In the genomic region with DNA sequence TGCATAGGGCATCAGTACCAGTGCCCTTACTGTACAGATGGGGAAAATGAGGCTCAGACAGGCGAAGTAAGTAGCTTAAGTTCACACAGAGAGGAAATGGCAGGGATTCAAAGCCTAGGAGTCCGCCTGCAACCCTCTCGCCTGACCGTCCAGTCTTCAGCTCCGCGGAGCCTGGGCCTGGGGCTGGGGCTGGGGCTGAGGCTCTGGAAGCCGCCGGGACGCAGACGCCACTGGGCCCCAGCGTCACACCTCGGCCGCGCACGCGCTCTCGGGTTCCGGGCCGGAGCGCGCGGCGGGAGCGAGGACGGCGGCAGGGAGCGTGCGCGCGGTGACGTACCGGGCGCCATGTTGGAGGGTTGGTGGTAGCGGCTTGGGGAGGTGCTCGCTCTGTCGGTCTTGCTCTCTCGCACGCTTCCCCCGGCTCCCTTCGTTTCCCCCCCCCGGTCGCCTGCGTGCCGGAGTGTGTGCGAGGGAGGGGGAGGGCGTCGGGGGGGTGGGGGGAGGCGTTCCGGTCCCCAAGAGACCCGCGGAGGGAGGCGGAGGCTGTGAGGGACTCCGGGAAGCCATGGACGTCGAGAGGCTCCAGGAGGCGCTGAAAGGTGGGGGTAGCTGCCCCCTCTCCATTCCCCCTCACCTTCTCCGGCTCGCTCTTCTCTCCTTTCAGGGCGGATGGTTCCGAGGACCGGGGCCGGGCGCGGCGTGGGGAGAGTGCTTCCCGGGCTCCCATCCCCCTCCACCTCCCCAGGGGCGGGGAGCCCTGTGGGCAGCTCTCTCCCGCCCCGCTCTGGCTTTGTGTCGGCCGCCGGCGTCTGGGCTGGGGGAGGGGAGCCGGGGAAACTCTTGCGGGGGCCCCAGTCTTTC, we compare ENCODE assay signal across 1 cellular context.
A peak's percentile ranks its signal among the peaks of the same experiment; 100 is the strongest.
TF ChIP-seq lines count a peak whose summit lies in the region.

A gene with protein sequence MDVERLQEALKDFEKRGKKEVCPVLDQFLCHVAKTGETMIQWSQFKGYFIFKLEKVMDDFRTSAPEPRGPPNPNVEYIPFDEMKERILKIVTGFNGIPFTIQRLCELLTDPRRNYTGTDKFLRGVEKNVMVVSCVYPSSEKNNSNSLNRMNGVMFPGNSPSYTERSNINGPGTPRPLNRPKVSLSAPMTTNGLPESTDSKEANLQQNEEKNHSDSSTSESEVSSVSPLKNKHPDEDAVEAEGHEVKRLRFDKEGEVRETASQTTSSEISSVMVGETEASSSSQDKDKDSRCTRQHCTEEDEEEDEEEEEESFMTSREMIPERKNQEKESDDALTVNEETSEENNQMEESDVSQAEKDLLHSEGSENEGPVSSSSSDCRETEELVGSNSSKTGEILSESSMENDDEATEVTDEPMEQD (plus strand): TSS at position 339 of the 861 bp plus-strand sequence. CDS start 227 bp downstream, at position 566.

TF ChIP-seq in Ishikawa, 13 proteins besides CTCF, POLR2A, EP300 and RAD21 (continued from another document):
- TF ChIP-seq, protein P1, sequence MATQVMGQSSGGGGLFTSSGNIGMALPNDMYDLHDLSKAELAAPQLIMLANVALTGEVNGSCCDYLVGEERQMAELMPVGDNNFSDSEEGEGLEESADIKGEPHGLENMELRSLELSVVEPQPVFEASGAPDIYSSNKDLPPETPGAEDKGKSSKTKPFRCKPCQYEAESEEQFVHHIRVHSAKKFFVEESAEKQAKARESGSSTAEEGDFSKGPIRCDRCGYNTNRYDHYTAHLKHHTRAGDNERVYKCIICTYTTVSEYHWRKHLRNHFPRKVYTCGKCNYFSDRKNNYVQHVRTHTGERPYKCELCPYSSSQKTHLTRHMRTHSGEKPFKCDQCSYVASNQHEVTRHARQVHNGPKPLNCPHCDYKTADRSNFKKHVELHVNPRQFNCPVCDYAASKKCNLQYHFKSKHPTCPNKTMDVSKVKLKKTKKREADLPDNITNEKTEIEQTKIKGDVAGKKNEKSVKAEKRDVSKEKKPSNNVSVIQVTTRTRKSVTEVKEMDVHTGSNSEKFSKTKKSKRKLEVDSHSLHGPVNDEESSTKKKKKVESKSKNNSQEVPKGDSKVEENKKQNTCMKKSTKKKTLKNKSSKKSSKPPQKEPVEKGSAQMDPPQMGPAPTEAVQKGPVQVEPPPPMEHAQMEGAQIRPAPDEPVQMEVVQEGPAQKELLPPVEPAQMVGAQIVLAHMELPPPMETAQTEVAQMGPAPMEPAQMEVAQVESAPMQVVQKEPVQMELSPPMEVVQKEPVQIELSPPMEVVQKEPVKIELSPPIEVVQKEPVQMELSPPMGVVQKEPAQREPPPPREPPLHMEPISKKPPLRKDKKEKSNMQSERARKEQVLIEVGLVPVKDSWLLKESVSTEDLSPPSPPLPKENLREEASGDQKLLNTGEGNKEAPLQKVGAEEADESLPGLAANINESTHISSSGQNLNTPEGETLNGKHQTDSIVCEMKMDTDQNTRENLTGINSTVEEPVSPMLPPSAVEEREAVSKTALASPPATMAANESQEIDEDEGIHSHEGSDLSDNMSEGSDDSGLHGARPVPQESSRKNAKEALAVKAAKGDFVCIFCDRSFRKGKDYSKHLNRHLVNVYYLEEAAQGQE (IDR thresholded peaks at IDR 0.05; ENCODE audit: low read depth), result no peak
- TF ChIP-seq, protein P2, sequence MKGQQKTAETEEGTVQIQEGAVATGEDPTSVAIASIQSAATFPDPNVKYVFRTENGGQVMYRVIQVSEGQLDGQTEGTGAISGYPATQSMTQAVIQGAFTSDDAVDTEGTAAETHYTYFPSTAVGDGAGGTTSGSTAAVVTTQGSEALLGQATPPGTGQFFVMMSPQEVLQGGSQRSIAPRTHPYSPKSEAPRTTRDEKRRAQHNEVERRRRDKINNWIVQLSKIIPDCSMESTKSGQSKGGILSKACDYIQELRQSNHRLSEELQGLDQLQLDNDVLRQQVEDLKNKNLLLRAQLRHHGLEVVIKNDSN (IDR thresholded peaks at IDR 0.05), result 0 out of 2 replicates have a peak, but pooled peaks have one; percentile 24
- TF ChIP-seq TAF1 (IDR thresholded peaks at IDR 0.05; ENCODE audit: low read depth) (peak; percentile 75), CREB1 (IDR thresholded peaks at IDR 0.05; ENCODE audit: low read depth) (no peak), FOXM1 (IDR thresholded peaks at IDR 0.05; ENCODE audit: borderline replicate concordance, low read depth) (no peak)
- TF ChIP-seq, protein P3, sequence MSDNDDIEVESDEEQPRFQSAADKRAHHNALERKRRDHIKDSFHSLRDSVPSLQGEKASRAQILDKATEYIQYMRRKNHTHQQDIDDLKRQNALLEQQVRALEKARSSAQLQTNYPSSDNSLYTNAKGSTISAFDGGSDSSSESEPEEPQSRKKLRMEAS (IDR thresholded peaks at IDR 0.05), result peak; percentile 70; the same call in 1 of the 2 replicates
